15 cellular contexts compared by ENCODE assay signal in genomic region chr13:33072759-33073158, GRCh38. TPM values are rescaled to one million over a fixed set of nuclear protein-coding genes. Genes with fewer than 3 reads are reported as not detected.
DNase-seq lines count a peak whose midpoint lies in the region; ATAC-seq and TF ChIP-seq lines count a peak whose summit lies in the region.
"Had no signal": no experiment of that assay in that cellular context is flagged by ENCODE, and none has a peak within 500 bp of the region (broad histone marks: within the 10 kb centered on the region; RNA-seq: fewer than 3 reads in every experiment).

No MANE protein-coding gene starts in this region.

- H3K27ac ChIP-seq in angular gyrus (ENCODE audit: low read depth, low read length): peak overlapping the region; percentile 44
- H3K27ac ChIP-seq in endodermal cell (ENCODE audit: low read depth, low read length): no peak overlapping the region
- no peak overlapping the region for H3K27ac ChIP-seq in mesendoderm (ENCODE audit: low read depth, low read length)
- H3K27ac ChIP-seq: GM23248 had no signal

- no peak overlapping the region for H3K23ac ChIP-seq in mesendoderm (ENCODE audit: low read length)

- H3K9me3 ChIP-seq in endodermal cell (ENCODE audit: control insufficient read depth, low read length): no peaks in the 10 kb centered on the region
- H3K9me3 ChIP-seq: HAP-1 had no signal

- no peak overlapping the region for H3K18ac ChIP-seq in mesendoderm (ENCODE audit: low read length)

- no peaks in the 10 kb centered on the region for H3K79me1 ChIP-seq in mesendoderm (ENCODE audit: low read length)

- DNase-seq in endodermal cell: no peak
- peak; percentile 89 for DNase-seq in mesendoderm
- no peak for DNase-seq in NCI-H187 treated with DMSO at 0.1 percent for 48 hours (lab: John Stamatoyannopoulos, UW)
- DNase-seq in GOT3 (lab: John Stamatoyannopoulos, UW): no peak
- DNase-seq: Caco-2; CD4-positive, alpha-beta memory T cell; DMS153; DND-41 had no signal

- H3K27me3 ChIP-seq in endodermal cell (ENCODE audit: control insufficient read depth, insufficient read depth, low read length, poor library complexity, severe bottlenecking) (no peaks in the 10 kb centered on the region), mesendoderm (ENCODE audit: insufficient read depth, low read length, poor library complexity) (no peaks in the 10 kb centered on the region)

- no peak for TF ChIP-seq CTCF in endodermal cell (conservative IDR thresholded peaks at IDR 0.05)

- H3K9ac ChIP-seq in endodermal cell (ENCODE audit: extremely low read depth, low read length, poor library complexity, severe bottlenecking): no peak overlapping the region
- H3K9ac ChIP-seq in mesendoderm (ENCODE audit: low read length): no peak overlapping the region
- H3K9ac ChIP-seq: GM23248 had no signal

- H3K4me3 Mint-ChIP-seq in endodermal cell: no peak overlapping the region
- H3K4me3 Mint-ChIP-seq in stimulated activated memory B cell treated with anti-CD40 and anti-IgM and Interleukin-4, amounts not matched to agents 10 μg/mL and 1 μg/mL and 100 μg/mL, for 72 hours: no peak overlapping the region
- H3K4me3 Mint-ChIP-seq: CD4-positive, alpha-beta memory T cell had no signal

- H3K36me3 ChIP-seq in endodermal cell (ENCODE audit: control insufficient read depth, insufficient read depth, low read length) (no peaks in the 10 kb centered on the region), mesendoderm (ENCODE audit: control insufficient read depth, insufficient read depth, low read length) (no peaks in the 10 kb centered on the region)
- H3K36me3 ChIP-seq: HAP-1 had no signal

- peak overlapping the region; percentile 10 for H3K27ac Mint-ChIP-seq in endodermal cell
- no peak overlapping the region for H3K27ac Mint-ChIP-seq in stimulated activated memory B cell treated with anti-CD40 and anti-IgM and Interleukin-4, amounts not matched to agents 10 μg/mL and 1 μg/mL and 100 μg/mL, for 72 hours
- H3K27ac Mint-ChIP-seq: CD4-positive, alpha-beta memory T cell had no signal

- peaks cover 3% of the 10 kb centered on the region for H3K27me3 Mint-ChIP-seq in endodermal cell (ENCODE audit: insufficient read depth)
- H3K27me3 Mint-ChIP-seq in stimulated activated memory B cell treated with anti-CD40 and anti-IgM and Interleukin-4, amounts not matched to agents 10 μg/mL and 1 μg/mL and 100 μg/mL, for 72 hours: peaks cover 10% of the 10 kb centered on the region

- 83 to 96% methylated on average over 1 of the region's 1 CpG for WGBS in endodermal cell (ENCODE audit: insufficient coverage in 1 of 2, insufficient read length in 1 of 2), 2 experiments
- WGBS in mesendoderm (ENCODE audit: extremely low coverage, insufficient coverage, low lambda C conversion rate): no CpG with 5 or more reads among the region's 1 CpG

- H2BK15ac ChIP-seq in mesendoderm (replicated peaks; ENCODE audit: low read depth): no peak overlapping the region

- H3K4me1 ChIP-seq in endodermal cell (ENCODE audit: control insufficient read depth, insufficient read depth, low read length): peaks cover 7% of the 10 kb centered on the region
- no peaks in the 10 kb centered on the region for H3K4me1 ChIP-seq in mesendoderm (ENCODE audit: control insufficient read depth, low read depth, low read length)
- H3K4me1 ChIP-seq: Caco-2, HAP-1 had no signal

- no peak overlapping the region for H4K5ac ChIP-seq in mesendoderm (ENCODE audit: low read length)

- peaks cover 26% of the 10 kb centered on the region for H3K4me1 Mint-ChIP-seq in endodermal cell
- no peaks in the 10 kb centered on the region for H3K4me1 Mint-ChIP-seq in stimulated activated memory B cell treated with anti-CD40 and anti-IgM and Interleukin-4, amounts not matched to agents 10 μg/mL and 1 μg/mL and 100 μg/mL, for 72 hours
- H3K4me1 Mint-ChIP-seq: CD4-positive, alpha-beta memory T cell had no signal

- no peak overlapping the region for H4K8ac ChIP-seq in mesendoderm (ENCODE audit: low read depth, low read length)

- H3K4me3 ChIP-seq in endodermal cell (ENCODE audit: low read length) (no peak overlapping the region), mesendoderm (ENCODE audit: low read length) (no peak overlapping the region)
- H3K4me3 ChIP-seq: GM23248, HAP-1 had no signal

- no peak overlapping the region for H2BK5ac ChIP-seq in mesendoderm (ENCODE audit: low read length)

- H3K4me2 ChIP-seq in mesendoderm (ENCODE audit: low read length): no peak overlapping the region

- H3K9me3 Mint-ChIP-seq in endodermal cell: no peaks in the 10 kb centered on the region
- no peaks in the 10 kb centered on the region for H3K9me3 Mint-ChIP-seq in stimulated activated memory B cell treated with anti-CD40 and anti-IgM and Interleukin-4, amounts not matched to agents 10 μg/mL and 1 μg/mL and 100 μg/mL, for 72 hours
- H3K9me3 Mint-ChIP-seq: CD4-positive, alpha-beta memory T cell had no signal

- H3K79me2 ChIP-seq in mesendoderm (ENCODE audit: control insufficient read depth, insufficient read depth, low read length): no peaks in the 10 kb centered on the region

- H2BK120ac ChIP-seq in mesendoderm (ENCODE audit: low read depth, low read length): no peak overlapping the region

- no peak overlapping the region for H3K4ac ChIP-seq in mesendoderm (ENCODE audit: low read depth, low read length)

- no peak overlapping the region for H3K56ac ChIP-seq in mesendoderm (ENCODE audit: low read length)

- no peaks in the 10 kb centered on the region for H3K36me3 Mint-ChIP-seq in endodermal cell (ENCODE audit: low read depth)
- no peaks in the 10 kb centered on the region for H3K36me3 Mint-ChIP-seq in stimulated activated memory B cell treated with anti-CD40 and anti-IgM and Interleukin-4, amounts not matched to agents 10 μg/mL and 1 μg/mL and 100 μg/mL, for 72 hours
- H3K36me3 Mint-ChIP-seq: CD4-positive, alpha-beta memory T cell had no signal

- H2AK5ac ChIP-seq in mesendoderm (ENCODE audit: low read length): no peak overlapping the region

- no peak for ATAC-seq in GM18909 (IDR thresholded peaks at IDR 0.05; ENCODE audit: poor library complexity, unreplicated experiment)
- no peak for ATAC-seq in stimulated activated memory B cell treated with anti-CD40 and anti-IgM and Interleukin-4, amounts not matched to agents 10 μg/mL and 1 μg/mL and 100 μg/mL, for 72 hours

RNA-seq across cellular contexts. Expression of gene KL, which starts 56.5 kb away (rescaled TPM):
- under 1 TPM in 1 of 2 donors, not detected in 1; 0.09 TPM for total RNA-seq in endodermal cell
- polyA plus RNA-seq in endodermal cell (2013, experiment 1 of 2): not detected
- not detected for polyA plus RNA-seq in endodermal cell (2013, experiment 2 of 2)
- 0.08 TPM for polyA plus RNA-seq in mesendoderm (2013, experiment 1 of 2)
- 0.07 TPM for polyA plus RNA-seq in mesendoderm (2013, experiment 2 of 2)
- total RNA-seq: A172 had no signal
- polyA plus RNA-seq: BJ; CD4-positive, alpha-beta memory T cell; GM23248 had no signal
